In the genomic region with DNA sequence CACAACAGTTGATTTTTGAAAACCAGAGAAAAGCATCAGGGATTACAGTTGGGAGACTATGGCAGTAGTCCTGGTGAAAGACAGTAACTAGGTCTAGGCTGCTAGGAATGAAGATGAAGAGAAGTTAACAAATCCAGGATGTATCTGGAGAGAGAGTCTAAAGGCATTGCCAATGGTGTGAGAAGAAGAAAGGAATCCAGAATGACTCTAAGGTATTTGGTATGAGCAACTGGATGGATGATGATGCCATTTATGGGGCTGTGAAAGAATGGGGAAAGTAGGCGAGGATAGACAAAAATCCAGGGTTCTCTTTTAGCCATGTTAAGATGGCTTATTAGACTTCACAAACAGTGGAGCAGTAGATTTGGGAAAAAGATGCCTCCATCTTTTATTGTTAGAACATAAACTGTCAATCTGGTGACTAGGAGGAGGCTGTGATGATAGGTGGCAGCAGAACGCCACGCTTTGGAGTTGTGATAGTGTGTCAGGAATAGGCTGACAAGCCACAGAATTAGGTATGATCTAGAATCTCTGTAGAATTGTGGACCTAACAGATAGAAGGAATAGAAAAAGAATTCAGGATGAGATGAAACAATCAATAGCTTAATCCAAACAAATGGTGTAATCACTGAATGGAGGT, we compare ENCODE assay signal across 8 cellular contexts. TPM values are rescaled to one million over a fixed set of nuclear protein-coding genes. Genes with fewer than 3 reads are reported as not detected.
A peak's percentile ranks its signal among the peaks of the same experiment; 100 is the strongest.
DNase-seq lines count a peak whose midpoint lies in the region; ATAC-seq and TF ChIP-seq lines count a peak whose summit lies in the region.

No MANE protein-coding gene starts in this region.

- peak; percentile 36 to 71 (median 65) for DNase-seq in CD4-positive, CD25-positive, alpha-beta regulatory T cell
- peak; percentile 57 to 66 (median 62) for DNase-seq in effector memory CD8-positive, alpha-beta T cell
- DNase-seq in gastrocnemius medialis (peak; percentile 35 to 59), NCI-H524 treated with DMSO at 0.1 percent for 48 hours (lab: John Stamatoyannopoulos, UW) (no peak), NOMO-1 treated with dmso at 0.1 percent for 144 hours (lab: John Stamatoyannopoulos, UW; ENCODE audit: unreplicated experiment) (no peak), KBM-7 (no peak)

- no peaks in the 10 kb centered on the region for H3K9me3 ChIP-seq in CD4-positive, CD25-positive, alpha-beta regulatory T cell (ENCODE audit: control insufficient read depth in 2 of 2, low read length in 2 of 2)
- H3K9me3 ChIP-seq in gastrocnemius medialis, result no peaks in the 10 kb centered on the region

- no peak overlapping the region for H3K4me3 Mint-ChIP-seq in CD4-positive, CD25-positive, alpha-beta regulatory T cell
- no peak overlapping the region for H3K4me3 Mint-ChIP-seq in effector memory CD8-positive, alpha-beta T cell

- H3K4me1 ChIP-seq in CD4-positive, CD25-positive, alpha-beta regulatory T cell (ENCODE audit: control insufficient read depth, insufficient read depth, low read length, poor library complexity, severe bottlenecking), result no peaks in the 10 kb centered on the region
- no peaks in the 10 kb centered on the region for H3K4me1 ChIP-seq in gastrocnemius medialis

- H3K27me3 ChIP-seq in CD4-positive, CD25-positive, alpha-beta regulatory T cell (ENCODE audit: control insufficient read depth, insufficient read depth, low read length), result no peaks in the 10 kb centered on the region
- H3K27me3 ChIP-seq in gastrocnemius medialis, result no peaks in the 10 kb centered on the region

- no peaks in the 10 kb centered on the region for H3K36me3 Mint-ChIP-seq in CD4-positive, CD25-positive, alpha-beta regulatory T cell
- H3K36me3 Mint-ChIP-seq in effector memory CD8-positive, alpha-beta T cell (ENCODE audit: insufficient read depth), result no peaks in the 10 kb centered on the region

- H3K27me3 Mint-ChIP-seq in CD4-positive, CD25-positive, alpha-beta regulatory T cell, result peaks cover 26% of the 10 kb centered on the region
- H3K27me3 Mint-ChIP-seq in effector memory CD8-positive, alpha-beta T cell, result peaks cover 3 to 10% of the 10 kb centered on the region in 2 donors

- H3K27ac ChIP-seq in CD4-positive, CD25-positive, alpha-beta regulatory T cell (ENCODE audit: insufficient read depth, low read length, poor library complexity, severe bottlenecking), result no peak overlapping the region
- H3K27ac ChIP-seq in VCaP (no peak overlapping the region), gastrocnemius medialis (peak overlapping the region in 3 of 4 donors; percentile 41 to 69 (median 43))

- peak; percentile 86 to 94 for ATAC-seq in CD4-positive, CD25-positive, alpha-beta regulatory T cell (ENCODE audit: low read depth in 2 of 2)
- ATAC-seq in GM21447 (IDR thresholded peaks at IDR 0.05; ENCODE audit: unreplicated experiment), result peak; percentile 65
- ATAC-seq in effector memory CD8-positive, alpha-beta T cell (replicated peaks), result peak; percentile 97
- ATAC-seq in gastrocnemius medialis, result peak; percentile 80 to 84

- peaks cover 0 to 1% (median 0%) of the 10 kb centered on the region in 4 donors for H3K4me1 Mint-ChIP-seq in CD4-positive, CD25-positive, alpha-beta regulatory T cell
- H3K4me1 Mint-ChIP-seq in effector memory CD8-positive, alpha-beta T cell (ENCODE audit: low read depth in 2 of 2), result no peaks in the 10 kb centered on the region

- H3K4me3 ChIP-seq in CD4-positive, CD25-positive, alpha-beta regulatory T cell (ENCODE audit: low read depth, low read length), result no peak overlapping the region
- H3K4me3 ChIP-seq in gastrocnemius medialis, result no peak overlapping the region

- H3K27ac Mint-ChIP-seq in CD4-positive, CD25-positive, alpha-beta regulatory T cell, result no peak overlapping the region
- no peak overlapping the region for H3K27ac Mint-ChIP-seq in effector memory CD8-positive, alpha-beta T cell

- TF ChIP-seq CTCF in VCaP (conservative IDR thresholded peaks at IDR 0.05) (peak; percentile 67), gastrocnemius medialis (IDR thresholded peaks at IDR 0.05 in 4 of 5, conservative IDR thresholded peaks at IDR 0.05 in 1 of 5) (peak in 4 of 5 experiments; percentile 12 to 69 (median 40))

- intact Hi-C loops in gastrocnemius medialis (cut with DNase I; ENCODE audit: low total_unique reads), result loop anchor here (1.0 kb wide), 2 partner anchors 26 to 81 kb away; no protein-coding TSS in a partner anchor

- H3K36me3 ChIP-seq in CD4-positive, CD25-positive, alpha-beta regulatory T cell (ENCODE audit: control insufficient read depth, insufficient read depth, low read length), result no peaks in the 10 kb centered on the region
- H3K36me3 ChIP-seq in gastrocnemius medialis, result no peaks in the 10 kb centered on the region

- peaks cover 0 to 2% (median 0%) of the 10 kb centered on the region in 7 donors for H3K9me3 Mint-ChIP-seq in CD4-positive, CD25-positive, alpha-beta regulatory T cell
- H3K9me3 Mint-ChIP-seq in effector memory CD8-positive, alpha-beta T cell, result no peaks in the 10 kb centered on the region

- in situ Hi-C loops in gastrocnemius medialis (cut with MboI; ENCODE audit: low sequenced_read_pairs in 4 of 4), result loop anchor here (5.0 to 10.0 kb wide), 2 partner anchors 80 to 83 kb away; no protein-coding TSS in a partner anchor
- in situ Hi-C loops in KBM-7 (cut with MboI; ENCODE audit: low pct_unique_long_range_greater_than_20kb, low sequenced_read_pairs), result no loop called here

- no peak for TF ChIP-seq POLR2A in gastrocnemius medialis (IDR thresholded peaks at IDR 0.05)

RNA-seq across cellular contexts. Expression of gene JADE1, which starts 27.3 kb away (rescaled TPM):
- total RNA-seq in CD4-positive, CD25-positive, alpha-beta regulatory T cell, result 50.8 TPM
- 10 to 100 TPM; 26.1 to 40.3 (median 33.6) TPM for polyA plus RNA-seq in CD4-positive, CD25-positive, alpha-beta regulatory T cell
- total RNA-seq in gastrocnemius medialis, result 10 to 100 TPM; 14.2 to 21.1 (median 14.9) TPM

Comparison
In these comparisons a context has a peak if more than half of its experiments do, and no peak if none do; other contexts are left out.
1. DNase-seq: peak in CD4-positive, CD25-positive, alpha-beta regulatory T cell (3 of 3), effector memory CD8-positive, alpha-beta T cell (3 of 3) and gastrocnemius medialis (2 of 2); none in NCI-H524 treated with DMSO at 0.1 percent for 48 hours (single experiment), NOMO-1 treated with dmso at 0.1 percent for 144 hours (single experiment) and KBM-7 (single experiment).
2. H3K27ac ChIP-seq: peak in gastrocnemius medialis (3 of 4); none in CD4-positive, CD25-positive, alpha-beta regulatory T cell (single experiment) and VCaP (single experiment).
3. Peak in every context shown above with its lines, with median percentiles within 50 percentile points of each other: ATAC-seq.